In genomic region chr7:151721694-151722093, GRCh38 we compare ENCODE assay signal across 25 cellular contexts.
DNase-seq lines count a peak whose midpoint lies in the region; ATAC-seq and TF ChIP-seq lines count a peak whose summit lies in the region.
"Had no signal": no experiment of that assay in that cellular context is flagged by ENCODE, and none has a peak within 500 bp of the region (broad histone marks: within the 10 kb centered on the region; RNA-seq: fewer than 3 reads in every experiment).

No MANE protein-coding gene starts in this region.

- H3K9ac ChIP-seq in BLaER1, result no peak overlapping the region
- no peak overlapping the region for H3K9ac ChIP-seq in SK-N-SH
- no peak overlapping the region for H3K9ac ChIP-seq in mesenchymal stem cell (ENCODE audit: low read length)

- POLR2A ChIA-PET in SK-N-SH (lab: Yijun Ruan, JAX), result no interaction called here
- POLR2A ChIA-PET in CD8-positive, alpha-beta memory T cell (lab: Charles Lee), result no interaction called here

- no peak overlapping the region for H3K23ac ChIP-seq in mesenchymal stem cell (ENCODE audit: low read length in 2 of 2)

- H3K4me3 Mint-ChIP-seq in CD8-positive, alpha-beta memory T cell, result no peak overlapping the region
- H3K4me3 Mint-ChIP-seq: activated naive CD8-positive, alpha-beta T cell treated with anti-CD3 and anti-CD28 coated beads for 36 hours; stimulated activated memory B cell treated with anti-CD40 and anti-IgM and Interleukin-4, amounts not matched to agents 10 μg/mL and 1 μg/mL and 100 μg/mL, for 72 hours had no signal

- no peak overlapping the region for H4K8ac ChIP-seq in mesenchymal stem cell (ENCODE audit: low read length)

- H3K79me2 ChIP-seq in SK-N-SH (ENCODE audit: insufficient read depth), result no peaks in the 10 kb centered on the region

- no peak overlapping the region for H2BK5ac ChIP-seq in mesenchymal stem cell (ENCODE audit: low read depth, low read length, poor library complexity, severe bottlenecking)

- ATAC-seq in heart right ventricle, result peak in 7 of 8 donors; percentile 3 to 63 (median 31)
- ATAC-seq: GM12878; stimulated activated memory B cell treated with anti-CD40 and anti-IgM and Interleukin-4, amounts not matched to agents 10 μg/mL and 1 μg/mL and 100 μg/mL, for 72 hours had no signal

- no peaks in the 10 kb centered on the region for H3K9me3 Mint-ChIP-seq in CD8-positive, alpha-beta memory T cell
- H3K9me3 Mint-ChIP-seq: activated naive CD8-positive, alpha-beta T cell treated with anti-CD3 and anti-CD28 coated beads for 36 hours; stimulated activated memory B cell treated with anti-CD40 and anti-IgM and Interleukin-4, amounts not matched to agents 10 μg/mL and 1 μg/mL and 100 μg/mL, for 72 hours had no signal

- H3K27ac ChIP-seq in BLaER1 (no peak overlapping the region), SK-N-SH (ENCODE audit: low read depth in 2 of 2, low read length in 1 of 2) (no peak overlapping the region), heart right ventricle (peak overlapping the region; percentile 26 to 88 (median 84)), mesenchymal stem cell (ENCODE audit: low read length, poor library complexity, severe bottlenecking) (no peak overlapping the region)
- H3K27ac ChIP-seq in CD8-positive, alpha-beta memory T cell (ENCODE audit: low read depth, low read length), result no peak overlapping the region
- H3K27ac ChIP-seq: BLaER1 treated with 17β-estradiol and CSF1 and Interleukin-3, amounts not matched to agents 10 nM and 100 nM; SK-N-MC; WERI-Rb-1 had no signal

- intact Hi-C loops in heart right ventricle (cut with DNase I), result no loop called here

- DNase-seq in SK-N-SH (peak; percentile 89), heart right ventricle (no peak), mesenchymal stem cell (no peak), GDM1 (lab: John Stamatoyannopoulos, UW) (no peak), GF-D8 (lab: John Stamatoyannopoulos, UW) (no peak)
- DNase-seq in activated naive CD4-positive, alpha-beta T cell (lab: John Stamatoyannopoulos, UW), result no peak
- DNase-seq in CD8-positive, alpha-beta memory T cell, result no peak
- DNase-seq: ACHN; activated CD8-positive, alpha-beta memory T cell treated with anti-CD3 and anti-CD28 coated beads, Interleukin-2, amount 50 U/mL, for 48 hours; activated naive CD8-positive, alpha-beta T cell treated with anti-CD3 and anti-CD28 coated beads for 36 hours; DMS79 treated with DMSO at 0.1 percent for 48 hours; effector memory CD4-positive, alpha-beta T cell; H7; NCI-H1092 treated with DMSO at 0.1 percent for 48 hours; NCI-H187 treated with DMSO at 0.1 percent for 48 hours; NCI-H526; stimulated activated CD4-positive, alpha-beta T cell treated with anti-CD3 and anti-CD28 coated beads, Interleukin-2, amount 100 ng/mL, for 48 hours; WERI-Rb-1 had no signal

- H2BK15ac ChIP-seq in mesenchymal stem cell (ENCODE audit: low read depth, poor library complexity, severe bottlenecking), result no peak overlapping the region

- TF ChIP-seq RAD21 in SK-N-SH (IDR thresholded peaks at IDR 0.05; ENCODE audit: low read length), result no peak

- H3K27me3 ChIP-seq in BLaER1 (no peaks in the 10 kb centered on the region), SK-N-SH (ENCODE audit: insufficient read depth) (no peaks in the 10 kb centered on the region), heart right ventricle (no peaks in the 10 kb centered on the region), mesenchymal stem cell (ENCODE audit: control insufficient read depth in 1 of 2, insufficient read depth in 1 of 2, low read length in 2 of 2) (peaks cover 0 to 3% of the 10 kb centered on the region in 2 experiments)
- H3K27me3 ChIP-seq in CD8-positive, alpha-beta memory T cell (ENCODE audit: insufficient read depth, low read length, poor library complexity, severe bottlenecking), result no peaks in the 10 kb centered on the region
- H3K27me3 ChIP-seq: BLaER1 treated with 17β-estradiol and CSF1 and Interleukin-3, amounts not matched to agents 10 nM and 100 nM had no signal

- H3K4me1 Mint-ChIP-seq in CD8-positive, alpha-beta memory T cell, result peaks cover 0 to 3% (median 0%) of the 10 kb centered on the region in 3 donors

- WGBS in SK-N-SH (ENCODE audit: low lambda C conversion rate), result 76% methylated on average over 5 of the region's 5 CpGs
- 35% methylated on average over 5 of the region's 5 CpGs for whole genome bisulfite sequencing in heart right ventricle, 2 donors
- 77% methylated on average over 4 of the region's 5 CpGs for WGBS in mesenchymal stem cell

- H2AFZ ChIP-seq in SK-N-SH (ENCODE audit: low read depth) (no peak overlapping the region), mesenchymal stem cell (ENCODE audit: low read depth, low read length) (no peak overlapping the region)

- H3K4me2 ChIP-seq in BLaER1, result peak overlapping the region; percentile 94
- no peak overlapping the region for H3K4me2 ChIP-seq in SK-N-SH
- H3K4me2 ChIP-seq in mesenchymal stem cell (ENCODE audit: low read length, poor library complexity, severe bottlenecking), result no peak overlapping the region

- H2AK5ac ChIP-seq in mesenchymal stem cell (ENCODE audit: low read length, severe bottlenecking), result no peak overlapping the region

- H3K14ac ChIP-seq in mesenchymal stem cell (ENCODE audit: low read length in 2 of 2), result peak overlapping the region in 1 of 2 experiments; percentile 26

- no peak overlapping the region for H3K4ac ChIP-seq in mesenchymal stem cell (ENCODE audit: low read depth in 1 of 2, low read length in 2 of 2)

- H3K4me3 ChIP-seq in BLaER1 (no peak overlapping the region), SK-N-SH (ENCODE audit: low read depth in 2 of 2, low read length in 1 of 2) (no peak overlapping the region), heart right ventricle (no peak overlapping the region), mesenchymal stem cell (ENCODE audit: insufficient read depth in 1 of 2, low read depth in 1 of 2, low read length in 2 of 2) (no peak overlapping the region)
- no peak overlapping the region for H3K4me3 ChIP-seq in CD8-positive, alpha-beta memory T cell (ENCODE audit: low read length)
- H3K4me3 ChIP-seq: BLaER1 treated with 17β-estradiol and CSF1 and Interleukin-3, amounts not matched to agents 10 nM and 100 nM; GM12878; lung; SK-N-MC had no signal

- peak overlapping the region in 3 of 8 donors; percentile 6 to 42 (median 20) for H3K27ac Mint-ChIP-seq in CD8-positive, alpha-beta memory T cell
- H3K27ac Mint-ChIP-seq: activated naive CD8-positive, alpha-beta T cell treated with anti-CD3 and anti-CD28 coated beads for 36 hours; stimulated activated memory B cell treated with anti-CD40 and anti-IgM and Interleukin-4, amounts not matched to agents 10 μg/mL and 1 μg/mL and 100 μg/mL, for 72 hours had no signal

- CTCF ChIA-PET in SK-N-SH (lab: Yijun Ruan, JAX), result interaction anchor here (1.2 to 6.8 kb wide), 2 partner anchors 38 to 89 kb away, joined by 6 to 42 read pairs; no protein-coding TSS in a partner anchor
- CTCF ChIA-PET in CD8-positive, alpha-beta memory T cell (lab: Charles Lee), result no interaction called here

- H3K79me1 ChIP-seq in mesenchymal stem cell (replicated peaks; ENCODE audit: low read length, poor library complexity, severe bottlenecking), result no peaks in the 10 kb centered on the region

- TF ChIP-seq CTCF in SK-N-SH (IDR thresholded peaks at IDR 0.05) (no peak), heart right ventricle (IDR thresholded peaks at IDR 0.05) (no peak)

- H4K91ac ChIP-seq in mesenchymal stem cell (ENCODE audit: low read length), result peak overlapping the region; percentile 74

- no peaks in the 10 kb centered on the region for H3K9me2 ChIP-seq in SK-N-SH

- no peak overlapping the region for H2BK12ac ChIP-seq in mesenchymal stem cell (ENCODE audit: low read length in 2 of 2)

- H3K9me3 ChIP-seq in BLaER1, result no peaks in the 10 kb centered on the region
- no peaks in the 10 kb centered on the region for H3K9me3 ChIP-seq in SK-N-SH
- H3K9me3 ChIP-seq in heart right ventricle, result no peaks in the 10 kb centered on the region
- H3K9me3 ChIP-seq in mesenchymal stem cell (ENCODE audit: control insufficient read depth, low read length), result no peaks in the 10 kb centered on the region
- no peaks in the 10 kb centered on the region for H3K9me3 ChIP-seq in CD8-positive, alpha-beta memory T cell (ENCODE audit: low read length)
- H3K9me3 ChIP-seq: BLaER1 treated with 17β-estradiol and CSF1 and Interleukin-3, amounts not matched to agents 10 nM and 100 nM; Caco-2 had no signal

- no peak for TF ChIP-seq EP300 in SK-N-SH (IDR thresholded peaks at IDR 0.05; ENCODE audit: borderline replicate concordance in 1 of 2, low read depth in 1 of 2, low read length in 1 of 2)

- no peaks in the 10 kb centered on the region for H3K36me3 ChIP-seq in BLaER1
- H3K36me3 ChIP-seq in SK-N-SH (replicated peaks in 1 of 2; ENCODE audit: control insufficient read depth in 1 of 2, insufficient read depth in 2 of 2, low read length in 1 of 2), result no peaks in the 10 kb centered on the region
- no peaks in the 10 kb centered on the region for H3K36me3 ChIP-seq in heart right ventricle
- H3K36me3 ChIP-seq in mesenchymal stem cell (ENCODE audit: control insufficient read depth in 1 of 2, insufficient read depth in 2 of 2, low read depth in 1 of 2, low read length in 2 of 2), result no peaks in the 10 kb centered on the region
- no peaks in the 10 kb centered on the region for H3K36me3 ChIP-seq in CD8-positive, alpha-beta memory T cell (ENCODE audit: insufficient read depth, low read length)
- H3K36me3 ChIP-seq: BLaER1 treated with 17β-estradiol and CSF1 and Interleukin-3, amounts not matched to agents 10 nM and 100 nM; WERI-Rb-1 had no signal

- H3K4me1 ChIP-seq in BLaER1, result peaks cover 73% of the 10 kb centered on the region
- H3K4me1 ChIP-seq in SK-N-SH (ENCODE audit: control insufficient read depth in 1 of 2, insufficient read depth in 2 of 2, low read depth in 1 of 2, low read length in 1 of 2), result peaks cover 7 to 9% of the 10 kb centered on the region in 2 experiments; a peak in 2 of 4 replicates
- peaks cover 3 to 73% (median 43%) of the 10 kb centered on the region in 9 donors for H3K4me1 ChIP-seq in heart right ventricle
- peaks cover 23% of the 10 kb centered on the region for H3K4me1 ChIP-seq in mesenchymal stem cell (ENCODE audit: control insufficient read depth, insufficient read depth, low read depth, low read length)
- H3K4me1 ChIP-seq in CD8-positive, alpha-beta memory T cell (ENCODE audit: insufficient read depth, low read length), result no peaks in the 10 kb centered on the region

- H4K20me1 ChIP-seq in BLaER1, result no peaks in the 10 kb centered on the region
- H4K20me1 ChIP-seq in SK-N-SH (ENCODE audit: insufficient read depth), result no peaks in the 10 kb centered on the region

- peaks cover 0 to 15% (median 6%) of the 10 kb centered on the region in 3 donors for H3K36me3 Mint-ChIP-seq in CD8-positive, alpha-beta memory T cell
- H3K36me3 Mint-ChIP-seq: activated naive CD8-positive, alpha-beta T cell treated with anti-CD3 and anti-CD28 coated beads for 36 hours had no signal

- no peak overlapping the region for H2BK120ac ChIP-seq in mesenchymal stem cell (ENCODE audit: low read depth, low read length)

- H3F3A ChIP-seq in SK-N-SH (replicated peaks; ENCODE audit: insufficient read depth), result no peaks in the 10 kb centered on the region

- H3K27me3 Mint-ChIP-seq in CD8-positive, alpha-beta memory T cell, result peaks cover 0 to 2% of the 10 kb centered on the region in 2 donors
- H3K27me3 Mint-ChIP-seq: activated naive CD8-positive, alpha-beta T cell treated with anti-CD3 and anti-CD28 coated beads for 36 hours; stimulated activated memory B cell treated with anti-CD40 and anti-IgM and Interleukin-4, amounts not matched to agents 10 μg/mL and 1 μg/mL and 100 μg/mL, for 72 hours had no signal

- no peak overlapping the region for H3K18ac ChIP-seq in mesenchymal stem cell (ENCODE audit: low read depth in 1 of 2, low read length in 2 of 2)

Comparison
In these comparisons a context has a peak if more than half of its experiments do, and no peak if none do; other contexts are left out.
1. H3K27ac ChIP-seq: peak in heart right ventricle (10 of 10); none in BLaER1 (single experiment), SK-N-SH (0 of 2), mesenchymal stem cell (single experiment) and CD8-positive, alpha-beta memory T cell (single experiment).